Comparison of ENCODE assay signal across 27 cellular contexts in the genomic region with DNA sequence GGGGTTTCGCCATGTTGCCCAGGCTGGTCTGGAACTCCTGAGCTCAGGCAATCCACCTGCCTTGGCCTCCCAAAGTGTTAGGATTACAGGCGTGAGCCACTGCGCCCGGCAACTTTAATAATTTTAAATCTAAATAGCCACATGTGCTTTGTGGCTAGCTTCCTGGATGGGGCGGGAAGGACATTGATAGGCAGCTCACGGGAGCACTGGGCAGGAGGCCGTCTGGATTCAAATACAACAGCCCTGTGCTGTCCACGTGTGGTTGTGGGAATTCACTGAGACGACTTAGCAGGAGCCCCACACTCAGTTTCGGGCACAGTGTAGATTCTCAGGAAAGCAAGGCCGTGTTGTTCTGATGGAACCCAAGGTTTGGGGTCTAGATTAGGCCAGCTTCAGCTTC.
A peak's percentile ranks its signal among the peaks of the same experiment; 100 is the strongest.
DNase-seq lines count a peak whose midpoint lies in the region; ATAC-seq, FAIRE-seq and TF ChIP-seq lines count a peak whose summit lies in the region.
"Had no signal": no experiment of that assay in that cellular context is flagged by ENCODE, and none has a peak within 500 bp of the region (broad histone marks: within the 10 kb centered on the region; RNA-seq: fewer than 3 reads in every experiment).

No MANE protein-coding gene starts in this region.

- no peaks in the 10 kb centered on the region for H4K20me1 ChIP-seq in H1 (replicated peaks in 1 of 2; ENCODE audit: control insufficient read depth in 1 of 2, insufficient read depth in 2 of 2, low read length in 2 of 2)

- no peaks in the 10 kb centered on the region for H3K36me3 ChIP-seq in Caco-2 (ENCODE audit: control insufficient read depth, insufficient read depth, low read length)
- H3K36me3 ChIP-seq in HUES64 (ENCODE audit: insufficient read depth, low read length), result no peaks in the 10 kb centered on the region
- H3K36me3 ChIP-seq in H1 (ENCODE audit: control insufficient read depth in 2 of 4, insufficient read depth in 4 of 4, low read length in 3 of 4), result no peaks in the 10 kb centered on the region
- H3K36me3 ChIP-seq: HAP-1 had no signal

- H3K27ac ChIP-seq in HUES64 (ENCODE audit: low read depth, low read length), result no peak overlapping the region
- no peak overlapping the region; the same call in 1 of the 2 replicates for H3K27ac ChIP-seq in H1 (ENCODE audit: low read depth, low read length)
- H3K27ac ChIP-seq: A549, C4-2B, PC-9 had no signal

- H4K8ac ChIP-seq in H1 (ENCODE audit: extremely low read depth, insufficient read depth, low read length), result no peak overlapping the region

- no peak overlapping the region for H2AFZ ChIP-seq in H1 (ENCODE audit: low read length)
- H2AFZ ChIP-seq: PC-9 had no signal

- BruUV-seq in Caco-2 (replicated peaks; lab: Mats Ljungman, UMichigan), result no TSS peak

- H3K14ac ChIP-seq in H1 (ENCODE audit: insufficient read length), result no peak overlapping the region

- TF ChIP-seq EP300 in H1 (IDR thresholded peaks at IDR 0.05; ENCODE audit: borderline replicate concordance in 1 of 2, low read depth in 2 of 2, low read length in 2 of 2), result no peak

- no peak overlapping the region for H3K23ac ChIP-seq in H1 (ENCODE audit: insufficient read length)

- no peak overlapping the region for H3K56ac ChIP-seq in H1 (replicated peaks; ENCODE audit: insufficient read length, low read depth, low read length)

- H2BK12ac ChIP-seq in H1 (ENCODE audit: low read depth, low read length), result peak overlapping the region; percentile 95

- no peak overlapping the region for H4K5ac ChIP-seq in H1 (ENCODE audit: insufficient read length, low read depth, low read length)

- no peak for TF ChIP-seq RAD21 in H1 (IDR thresholded peaks at IDR 0.05 in 1 of 2, conservative IDR thresholded peaks at IDR 0.05 in 1 of 2; ENCODE audit: low read depth in 2 of 2, low read length in 2 of 2)

- H3K27me3 ChIP-seq in Caco-2 (replicated peaks; ENCODE audit: control insufficient read depth, insufficient read depth, low read length), result no peaks in the 10 kb centered on the region
- no peaks in the 10 kb centered on the region for H3K27me3 ChIP-seq in HUES64 (ENCODE audit: insufficient read depth, low read length)
- H3K27me3 ChIP-seq in H1 (replicated peaks in 1 of 4; ENCODE audit: control insufficient read depth in 3 of 4, extremely low read depth in 1 of 4, insufficient read depth in 3 of 4, low read length in 3 of 4), result no peaks in the 10 kb centered on the region

- no peak overlapping the region for H3K4me3 Mint-ChIP-seq in Caco-2 (ENCODE audit: unreplicated experiment)
- H3K4me3 Mint-ChIP-seq: CD8-positive, alpha-beta memory T cell; HFFc6; IgD-negative memory B cell had no signal

- H2BK5ac ChIP-seq in H1 (ENCODE audit: low read depth, low read length), result peak overlapping the region; percentile 76

- ATAC-seq in HG02759 (IDR thresholded peaks at IDR 0.05; ENCODE audit: unreplicated experiment), result no peak
- ATAC-seq: A549 had no signal

- TF ChIP-seq POLR2A in H1 (IDR thresholded peaks at IDR 0.05; ENCODE audit: control extremely low read depth in 1 of 2, low read depth in 2 of 2, low read length in 2 of 2), result no peak

- no peak for FAIRE-seq in H1 (lab: Jason Lieb, UNC)
- FAIRE-seq: A549 had no signal

- H3K27ac Mint-ChIP-seq in Caco-2 (ENCODE audit: unreplicated experiment), result peak overlapping the region; percentile 73
- H3K27ac Mint-ChIP-seq: CD8-positive, alpha-beta memory T cell; HFFc6; IgD-negative memory B cell had no signal

- no peak overlapping the region for H2BK15ac ChIP-seq in H1 (ENCODE audit: low read length)

- CTCF ChIA-PET in Caco-2 (lab: Charles Lee), result interaction anchor here (0.7 kb wide), 3 partner anchors 47 to 112 kb away, joined by 3 to 5 read pairs (median 4); no protein-coding TSS in a partner anchor
- CTCF ChIA-PET in H1 (lab: Charles Lee; ENCODE audit: partially characterized antibody), result interaction anchor here (0.6 to 1.5 kb wide), 3 partner anchors 10 to 211 kb away, joined by 3 read pairs; no protein-coding TSS in a partner anchor

- H3K9ac ChIP-seq in HUES64 (ENCODE audit: low read depth, low read length) (0 out of 2 replicates have a peak overlapping the region, but pooled peaks have one; percentile 43), H1 (replicated peaks in 1 of 4; ENCODE audit: extremely low read depth in 1 of 4, low read depth in 3 of 4, low read length in 3 of 4) (no peak overlapping the region)

- no peak for DNase-seq in Caco-2
- DNase-seq in H1 (ENCODE audit: low read depth in 1 of 2, low spot score in 2 of 2), result no peak
- DNase-seq in posterior vena cava (ENCODE audit: low spot score), result peak; percentile 67
- DNase-seq in SKM-1 treated with dmso at 0.1 percent for 144 hours (lab: John Stamatoyannopoulos, UW; ENCODE audit: unreplicated experiment), result no peak
- DNase-seq in NCI-H510A treated with DMSO at 0.1 percent for 48 hours (lab: John Stamatoyannopoulos, UW), result no peak
- DNase-seq: AML-193; Calu3; CD8-positive, alpha-beta memory T cell; DMS153; HFFc6; Karpas-422; NCI-H1092; NCI-H1436; NCI-H187; NCI-H2081 treated with DMSO at 0.1 percent for 48 hours; NCI-H2171; NCI-H510A; NCI-H748 treated with DMSO at 0.1 percent for 48 hours; RPMI8226; SHP77 had no signal

- peaks cover 5% of the 10 kb centered on the region for H3K36me3 Mint-ChIP-seq in Caco-2 (ENCODE audit: insufficient read depth, unreplicated experiment)
- H3K36me3 Mint-ChIP-seq: CD8-positive, alpha-beta memory T cell; IgD-negative memory B cell had no signal

- H3K4ac ChIP-seq in H1 (replicated peaks; ENCODE audit: insufficient read length, low read depth, low read length), result no peak overlapping the region

- peaks cover 34% of the 10 kb centered on the region for H3K4me1 ChIP-seq in Caco-2
- H3K4me1 ChIP-seq in HUES64 (ENCODE audit: insufficient read depth, low read length), result peaks cover 49% of the 10 kb centered on the region
- H3K4me1 ChIP-seq in H1 (replicated peaks in 1 of 4; ENCODE audit: control insufficient read depth in 3 of 4, insufficient read depth in 4 of 4, low read length in 3 of 4), result peaks cover 11 to 34% (median 30%) of the 10 kb centered on the region in 4 experiments
- H3K4me1 ChIP-seq: HAP-1 had no signal

- no peaks in the 10 kb centered on the region for H3K9me3 ChIP-seq in Caco-2
- no peaks in the 10 kb centered on the region for H3K9me3 ChIP-seq in HUES64 (ENCODE audit: insufficient read depth, low read depth, low read length)
- no peaks in the 10 kb centered on the region for H3K9me3 ChIP-seq in H1 (ENCODE audit: insufficient read depth in 2 of 2, low read depth in 1 of 2, low read length in 1 of 2)
- H3K9me3 ChIP-seq: A549, HAP-1 had no signal

- H3K23me2 ChIP-seq in H1 (ENCODE audit: low read depth, low read length), result no peaks in the 10 kb centered on the region

- peak overlapping the region; percentile 86 for H2BK120ac ChIP-seq in H1 (replicated peaks; ENCODE audit: low read depth, low read length)

- H3K9me3 Mint-ChIP-seq in Caco-2 (ENCODE audit: unreplicated experiment), result no peaks in the 10 kb centered on the region
- H3K9me3 Mint-ChIP-seq: HFFc6 had no signal

- H3K27me3 Mint-ChIP-seq in Caco-2 (ENCODE audit: insufficient read depth, unreplicated experiment), result no peaks in the 10 kb centered on the region

- WGBS in HUES64, result 95% methylated on average over 11 of the region's 11 CpGs
- 87% methylated on average over 11 of the region's 11 CpGs; no CpG with 5 or more reads in 1 of the 2 experiments for WGBS in H1 (ENCODE audit: extremely low coverage in 1 of 2, insufficient coverage in 1 of 2, insufficient read length in 1 of 2, insufficient replicate concordance in 2 of 2, low coverage in 1 of 2, low lambda C conversion rate in 2 of 2, missing lambda C conversion rate in 1 of 2), 2 experiments

- H3K4me3 ChIP-seq in Caco-2 (ENCODE audit: low read depth, low read length) (no peak overlapping the region), HUES64 (ENCODE audit: low read length) (no peak overlapping the region), H1 (ENCODE audit: extremely low read depth in 1 of 4, insufficient read depth in 2 of 4, low read depth in 3 of 4, low read length in 4 of 4) (no peak overlapping the region)
- H3K4me3 ChIP-seq: A549, HAP-1, PC-9 had no signal

- H3K4me2 ChIP-seq in H1 (ENCODE audit: insufficient read depth in 1 of 2, low read depth in 2 of 2, low read length in 2 of 2), result 0 out of 4 replicates have a peak overlapping the region, but pooled peaks of 1 of the 2 experiments have one; percentile 45
- H3K4me2 ChIP-seq: A549, PC-9 had no signal

- peak overlapping the region; percentile 87 for H2BK20ac ChIP-seq in H1 (ENCODE audit: low read length)

- POLR2A ChIA-PET in Caco-2 (lab: Charles Lee), result interaction anchor here (0.6 kb wide), 1 partner anchor 18 kb away, joined by 3 read pairs; no protein-coding TSS in a partner anchor
- POLR2A ChIA-PET in H1 (lab: Charles Lee; ENCODE audit: partially characterized antibody), result interaction anchor here (0.6 kb wide), 1 partner anchor 173 kb away, joined by 3 read pairs; no protein-coding TSS in a partner anchor

- TF ChIP-seq CTCF in Caco-2 (IDR thresholded peaks at IDR 0.05; ENCODE audit: insufficient read depth in 1 of 2, low read depth in 1 of 2, low read length in 1 of 2, severe bottlenecking in 1 of 2, unreplicated experiment in 1 of 2) (no peak), H1 (IDR thresholded peaks at IDR 0.05; ENCODE audit: control extremely low read depth in 1 of 3, insufficient read depth in 1 of 3, low read depth in 1 of 3, low read length in 3 of 3) (no peak)

- H3K79me1 ChIP-seq in H1 (ENCODE audit: low read depth, low read length), result no peaks in the 10 kb centered on the region

- H3K18ac ChIP-seq in H1 (ENCODE audit: extremely low read depth, low read length), result peak overlapping the region; percentile 84; the same call in 1 of the 2 replicates

- intact Hi-C loops in Caco-2 (cut with micrococcal nuclease; ENCODE audit: unreplicated experiment) (no loop called here), posterior vena cava (cut with DNase I) (no loop called here)

- H4K91ac ChIP-seq in H1 (replicated peaks; ENCODE audit: insufficient read length, low read length), result peak overlapping the region; percentile 45

- H3K79me2 ChIP-seq in H1 (ENCODE audit: control insufficient read depth in 1 of 2, insufficient read depth in 2 of 2, low read length in 2 of 2), result no peaks in the 10 kb centered on the region

- H2AK5ac ChIP-seq in H1 (ENCODE audit: low read depth, low read length), result peak overlapping the region; percentile 97

- H3K4me1 Mint-ChIP-seq in Caco-2 (ENCODE audit: low read depth, unreplicated experiment), result peaks cover 30% of the 10 kb centered on the region

TF ChIP-seq in H1, 55 proteins besides CTCF, POLR2A, EP300 and RAD21 (continues in another document):
- TF ChIP-seq, protein P1, sequence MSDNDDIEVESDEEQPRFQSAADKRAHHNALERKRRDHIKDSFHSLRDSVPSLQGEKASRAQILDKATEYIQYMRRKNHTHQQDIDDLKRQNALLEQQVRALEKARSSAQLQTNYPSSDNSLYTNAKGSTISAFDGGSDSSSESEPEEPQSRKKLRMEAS (IDR thresholded peaks at IDR 0.05), result 0 out of 2 replicates have a peak, but pooled peaks have one; percentile 20
- no peak for TF ChIP-seq TCF12 (IDR thresholded peaks at IDR 0.05; ENCODE audit: low read depth, low read length)
